ENCODE assay signal across 19 cellular contexts in genomic region chr13:48258430-48258829, GRCh38. TPM values are rescaled to one million over a fixed set of nuclear protein-coding genes. Genes with fewer than 3 reads are reported as not detected.
DNase-seq lines count a peak whose midpoint lies in the region; ATAC-seq and TF ChIP-seq lines count a peak whose summit lies in the region.
"Had no signal": no experiment of that assay in that cellular context is flagged by ENCODE, and none has a peak within 500 bp of the region (broad histone marks: within the 10 kb centered on the region; RNA-seq: fewer than 3 reads in every experiment).

No MANE protein-coding gene starts in this region.

- H3K36me3 Mint-ChIP-seq in activated naive CD8-positive, alpha-beta T cell treated with anti-CD3 and anti-CD28 coated beads, Interleukin-2, amount 50 U/mL, for 24 hours (ENCODE audit: low read depth), result peaks cover 75% of the 10 kb centered on the region
- H3K36me3 Mint-ChIP-seq in nephron (ENCODE audit: low read depth), result peaks cover 91% of the 10 kb centered on the region
- H3K36me3 Mint-ChIP-seq in activated T-helper 1 cell treated with anti-CD3 and anti-CD28 coated beads, Interleukin-12 subunit alpha, Interleukin-12 subunit beta, Interleukin-2, Interleukin-4 antibody, amounts not matched to agents 30 ng/mL and 10 ng/mL and 1 ng/mL, durations not matched to agents 14 hours and 24 hours and 36 hours (ENCODE audit: low read depth), result peaks cover 70% of the 10 kb centered on the region

- DNase-seq in DMS 273 (lab: John Stamatoyannopoulos, UW; ENCODE audit: unreplicated experiment) (peak; percentile 3), DMS 273 treated with DMSO at 0.1 percent for 48 hours (lab: John Stamatoyannopoulos, UW) (no peak), ELF-1 (ENCODE audit: low read depth, low spot score) (peak; percentile 8), amniotic stem cell (lab: John Stamatoyannopoulos, UW) (no peak), COR-L47 (lab: John Stamatoyannopoulos, UW) (no peak)
- DNase-seq in activated naive CD8-positive, alpha-beta T cell treated with anti-CD3 and anti-CD28 coated beads, Interleukin-2, amount 50 U/mL, for 24 hours, result no peak
- no peak for DNase-seq in activated T-helper 1 cell treated with anti-CD3 and anti-CD28 coated beads, Interleukin-12 subunit alpha, Interleukin-12 subunit beta, Interleukin-2, Interleukin-4 antibody, amounts not matched to agents 30 ng/mL and 10 ng/mL and 1 ng/mL, durations not matched to agents 14 hours and 24 hours and 36 hours (ENCODE audit: low spot score)
- DNase-seq: DMS79, Karpas-422, NCI-H1417 treated with DMSO at 0.1 percent for 48 hours, NCI-H187 treated with DMSO at 0.1 percent for 48 hours, NCI-H2227 treated with DMSO at 0.1 percent for 48 hours, NCI-H524, NCI-H82, OCI-M1, Right ventricle myocardium superior had no signal

- H3K4me1 Mint-ChIP-seq in activated naive CD8-positive, alpha-beta T cell treated with anti-CD3 and anti-CD28 coated beads, Interleukin-2, amount 50 U/mL, for 24 hours, result peaks cover 66% of the 10 kb centered on the region
- peaks cover 13% of the 10 kb centered on the region for H3K4me1 Mint-ChIP-seq in nephron
- no peaks in the 10 kb centered on the region for H3K4me1 Mint-ChIP-seq in activated T-helper 1 cell treated with anti-CD3 and anti-CD28 coated beads, Interleukin-12 subunit alpha, Interleukin-12 subunit beta, Interleukin-2, Interleukin-4 antibody, amounts not matched to agents 30 ng/mL and 10 ng/mL and 1 ng/mL, durations not matched to agents 14 hours and 24 hours and 36 hours (ENCODE audit: low read depth)

- peak overlapping the region; percentile 44 for H3K27ac Mint-ChIP-seq in activated naive CD8-positive, alpha-beta T cell treated with anti-CD3 and anti-CD28 coated beads, Interleukin-2, amount 50 U/mL, for 24 hours
- peak overlapping the region; percentile 48 to 83 (median 76) for H3K27ac Mint-ChIP-seq in nephron
- no peak overlapping the region for H3K27ac Mint-ChIP-seq in activated T-helper 1 cell treated with anti-CD3 and anti-CD28 coated beads, Interleukin-12 subunit alpha, Interleukin-12 subunit beta, Interleukin-2, Interleukin-4 antibody, amounts not matched to agents 30 ng/mL and 10 ng/mL and 1 ng/mL, durations not matched to agents 14 hours and 24 hours and 36 hours

- H3K9me3 Mint-ChIP-seq in activated naive CD8-positive, alpha-beta T cell treated with anti-CD3 and anti-CD28 coated beads, Interleukin-2, amount 50 U/mL, for 24 hours, result no peaks in the 10 kb centered on the region
- H3K9me3 Mint-ChIP-seq in nephron, result no peaks in the 10 kb centered on the region
- no peaks in the 10 kb centered on the region for H3K9me3 Mint-ChIP-seq in activated T-helper 1 cell treated with anti-CD3 and anti-CD28 coated beads, Interleukin-12 subunit alpha, Interleukin-12 subunit beta, Interleukin-2, Interleukin-4 antibody, amounts not matched to agents 30 ng/mL and 10 ng/mL and 1 ng/mL, durations not matched to agents 14 hours and 24 hours and 36 hours
- H3K9me3 Mint-ChIP-seq: CD14-positive monocyte, IgD-negative memory B cell had no signal

- no peaks in the 10 kb centered on the region for H3K27me3 Mint-ChIP-seq in activated naive CD8-positive, alpha-beta T cell treated with anti-CD3 and anti-CD28 coated beads, Interleukin-2, amount 50 U/mL, for 24 hours
- H3K27me3 Mint-ChIP-seq in nephron (ENCODE audit: low read depth), result no peaks in the 10 kb centered on the region
- H3K27me3 Mint-ChIP-seq in activated T-helper 1 cell treated with anti-CD3 and anti-CD28 coated beads, Interleukin-12 subunit alpha, Interleukin-12 subunit beta, Interleukin-2, Interleukin-4 antibody, amounts not matched to agents 30 ng/mL and 10 ng/mL and 1 ng/mL, durations not matched to agents 14 hours and 24 hours and 36 hours (ENCODE audit: insufficient read depth), result no peaks in the 10 kb centered on the region
- H3K27me3 Mint-ChIP-seq: IgD-negative memory B cell had no signal

- H3K4me3 Mint-ChIP-seq in activated naive CD8-positive, alpha-beta T cell treated with anti-CD3 and anti-CD28 coated beads, Interleukin-2, amount 50 U/mL, for 24 hours, result no peak overlapping the region
- H3K4me3 Mint-ChIP-seq in nephron, result no peak overlapping the region
- H3K4me3 Mint-ChIP-seq in activated T-helper 1 cell treated with anti-CD3 and anti-CD28 coated beads, Interleukin-12 subunit alpha, Interleukin-12 subunit beta, Interleukin-2, Interleukin-4 antibody, amounts not matched to agents 30 ng/mL and 10 ng/mL and 1 ng/mL, durations not matched to agents 14 hours and 24 hours and 36 hours, result no peak overlapping the region
- H3K4me3 Mint-ChIP-seq: CD14-positive monocyte, IgD-negative memory B cell had no signal

- intact Hi-C loops in activated T-helper 1 cell treated with anti-CD3 and anti-CD28 coated beads, Interleukin-12 subunit alpha, Interleukin-12 subunit beta, Interleukin-2, Interleukin-4 antibody, amounts not matched to agents 30 ng/mL and 10 ng/mL and 1 ng/mL, durations not matched to agents 14 hours and 24 hours and 36 hours (cut with micrococcal nuclease), result no loop called here

- ATAC-seq in activated naive CD8-positive, alpha-beta T cell treated with anti-CD3 and anti-CD28 coated beads, Interleukin-2, amount 50 U/mL, for 24 hours, result no peak

- TF ChIP-seq CTCF in nephron (IDR thresholded peaks at IDR 0.05; ENCODE audit: unreplicated experiment in 3 of 3), result no peak

RNA-seq across cellular contexts. Expression of gene ITM2B, which starts 25.4 kb away (rescaled TPM):
- 56.2 and 61.2 TPM in 2 replicates for total RNA-seq in activated T-helper 1 cell treated with anti-CD3 and anti-CD28 coated beads, Interleukin-12 subunit alpha, Interleukin-12 subunit beta, Interleukin-2, Interleukin-4 antibody, amounts not matched to agents 30 ng/mL and 10 ng/mL and 1 ng/mL, durations not matched to agents 14 hours and 24 hours and 36 hours

RNA-seq across cellular contexts. Expression of gene RB1, which starts 45.1 kb away (rescaled TPM):
- 26.5 and 28.6 TPM in 2 replicates for total RNA-seq in activated T-helper 1 cell treated with anti-CD3 and anti-CD28 coated beads, Interleukin-12 subunit alpha, Interleukin-12 subunit beta, Interleukin-2, Interleukin-4 antibody, amounts not matched to agents 30 ng/mL and 10 ng/mL and 1 ng/mL, durations not matched to agents 14 hours and 24 hours and 36 hours

Comparison
In these comparisons a context has a peak if more than half of its experiments do, and no peak if none do; other contexts are left out.
1. DNase-seq: peak in DMS 273 (single experiment) and ELF-1 (single experiment); none in DMS 273 treated with DMSO at 0.1 percent for 48 hours (single experiment), activated naive CD8-positive, alpha-beta T cell treated with anti-CD3 and anti-CD28 coated beads, Interleukin-2, amount 50 U/mL, for 24 hours (single experiment), amniotic stem cell (single experiment), COR-L47 (single experiment) and activated T-helper 1 cell treated with anti-CD3 and anti-CD28 coated beads, Interleukin-12 subunit alpha, Interleukin-12 subunit beta, Interleukin-2, Interleukin-4 antibody, amounts not matched to agents 30 ng/mL and 10 ng/mL and 1 ng/mL, durations not matched to agents 14 hours and 24 hours and 36 hours (single experiment).